In genomic region chr4:184450743-184451142, GRCh38 we compare ENCODE assay signal across 2 cellular contexts.
TF ChIP-seq lines count a peak whose summit lies in the region.

No MANE protein-coding gene starts in this region.

TF ChIP-seq in GM23338, 12 proteins besides CTCF, POLR2A, EP300 and RAD21 (continued from another document):
- TF ChIP-seq REST (IDR thresholded peaks at IDR 0.05; ENCODE audit: unreplicated experiment) (no peak), EZH2phosphoT487 (IDR thresholded peaks at IDR 0.05; ENCODE audit: unreplicated experiment) (no peak), POLR2AphosphoS5 (IDR thresholded peaks at IDR 0.05; ENCODE audit: low read depth) (no peak), ETS1 (IDR thresholded peaks at IDR 0.05) (no peak), EZH2 (IDR thresholded peaks at IDR 0.05; ENCODE audit: low read depth, unreplicated experiment) (no peak), ZNF114 (CRISPR knock-in tag; IDR thresholded peaks at IDR 0.05) (no peak), ZNF331 (CRISPR knock-in tag; IDR thresholded peaks at IDR 0.05; ENCODE audit: low read depth) (no peak), ZNF462 (CRISPR knock-in tag; IDR thresholded peaks at IDR 0.05) (no peak)

TF ChIP-seq in WTC11, 78 proteins besides CTCF, POLR2A, EP300 and RAD21 (continued from another document):
- TF ChIP-seq ARID4B (CRISPR knock-in tag; IDR thresholded peaks at IDR 0.05; ENCODE audit: borderline replicate concordance) (no peak), RELA (CRISPR knock-in tag; IDR thresholded peaks at IDR 0.05; ENCODE audit: borderline replicate concordance) (no peak), ZNF121 (CRISPR knock-in tag; IDR thresholded peaks at IDR 0.05) (no peak), JAZF1 (CRISPR knock-in tag; IDR thresholded peaks at IDR 0.05) (no peak), TEAD1 (CRISPR knock-in tag; IDR thresholded peaks at IDR 0.05) (no peak), TP53 (CRISPR knock-in tag; IDR thresholded peaks at IDR 0.05) (no peak), E2F4 (CRISPR knock-in tag; IDR thresholded peaks at IDR 0.05; ENCODE audit: borderline replicate concordance, low read depth) (no peak)
